Comparison of ENCODE assay signal across 14 cellular contexts in genomic region chr6:16004934-16005673, GRCh38.
"Had no signal": no experiment of that assay in that cellular context is flagged by ENCODE, and none has a peak within 500 bp of the region (broad histone marks: within the 10 kb centered on the region; RNA-seq: fewer than 3 reads in every experiment).

No MANE protein-coding gene starts in this region.

- H3K27ac ChIP-seq: adrenal gland, lower lobe of right lung, neutrophil, thoracic aorta had no signal

- ATAC-seq: activated CD4-positive, CD25-positive, alpha-beta regulatory T cell treated with anti-CD3 and anti-CD28 coated beads, Interleukin-2, amount 50 U/mL, for 24 hours; activated T-cell treated with anti-CD3 and anti-CD28 coated beads, Interleukin-2, amount 50 U/mL, for 72 hours; esophagus mucosa; lower lobe of right lung; natural killer cell treated with Interleukin-12 subunit alpha and Interleukin-12 subunit beta and Interleukin-15 and Interleukin-18, amount 100 ng/mL, for 72 hours; stimulated activated naive B cell treated with anti-CD40 and anti-IgM and Interleukin-4, amounts not matched to agents 10 μg/mL and 1 μg/mL and 100 μg/mL, for 72 hours had no signal

- H3K27me3 ChIP-seq: adrenal gland had no signal

- H3K36me3 ChIP-seq: adrenal gland, lower lobe of right lung, neutrophil, thoracic aorta had no signal

- H3K4me1 ChIP-seq: adrenal gland, lower lobe of right lung had no signal

- H3K4me3 ChIP-seq: adrenal gland, lower lobe of right lung, thoracic aorta had no signal

- DNase-seq: activated CD4-positive, alpha-beta T cell treated with anti-CD3 and anti-CD28 coated beads, Interleukin-2, amount 50 U/mL, for 1 hour; activated CD8-positive, alpha-beta memory T cell treated with anti-CD3 and anti-CD28 coated beads for 24 hours; activated CD8-positive, alpha-beta memory T cell treated with anti-CD3 and anti-CD28 coated beads, Interleukin-2, amount 50 U/mL, for 48 hours; activated effector memory CD4-positive, alpha-beta T cell treated with anti-CD3 and anti-CD28 coated beads, Interleukin-2, amount 50 U/mL, for 16 hours; activated T-cell treated with anti-CD3 and anti-CD28 coated beads, Interleukin-2, amount 50 U/mL, for 72 hours; effector CD4-positive, alpha-beta T cell; lower lobe of right lung; stimulated activated naive B cell treated with anti-CD40 and anti-IgM and Interleukin-4, amounts not matched to agents 10 μg/mL and 1 μg/mL and 100 μg/mL, for 72 hours had no signal

- H3K9me3 ChIP-seq: adrenal gland, lower lobe of right lung, neutrophil, thoracic aorta had no signal
